11 cellular contexts compared by ENCODE assay signal in genomic region chr20:17635846-17636245, GRCh38. TPM values are rescaled to one million over a fixed set of nuclear protein-coding genes. Genes with fewer than 3 reads are reported as not detected.
A peak's percentile ranks its signal among the peaks of the same experiment; 100 is the strongest.
DNase-seq lines count a peak whose midpoint lies in the region; ATAC-seq and TF ChIP-seq lines count a peak whose summit lies in the region.
"Had no signal": no experiment of that assay in that cellular context is flagged by ENCODE, and none has a peak within 500 bp of the region (broad histone marks: within the 10 kb centered on the region; RNA-seq: fewer than 3 reads in every experiment).

No MANE protein-coding gene starts in this region.

- H3K9me3 ChIP-seq in lower lobe of right lung = no peaks in the 10 kb centered on the region
- H3K9me3 ChIP-seq in testis = no peaks in the 10 kb centered on the region
- no peaks in the 10 kb centered on the region for H3K9me3 ChIP-seq in BE2C

- H3K36me3 ChIP-seq in lower lobe of right lung (peaks cover 99% of the 10 kb centered on the region), testis (ENCODE audit: low read depth, missing control alignments) (no peaks in the 10 kb centered on the region), BE2C (no peaks in the 10 kb centered on the region)

- H3K4me3 ChIP-seq in dorsolateral prefrontal cortex (peak overlapping the region in 9 of 59 donors; percentile 0 to 55 (median 30)), lower lobe of right lung (no peak overlapping the region), testis (no peak overlapping the region), BE2C (ENCODE audit: low read depth, low read length) (no peak overlapping the region)

- H3K4me1 ChIP-seq in lower lobe of right lung (peaks cover 45% of the 10 kb centered on the region), testis (peaks cover 43% of the 10 kb centered on the region), BE2C (peaks cover 5% of the 10 kb centered on the region; the same call in 1 of the 2 replicates)

- 34 to 60% methylated on average over 7 to 8 of the region's 8 CpGs for WGBS in testis, 2 donors

- DNase-seq in HK-2 (ENCODE audit: unreplicated experiment) (peak; percentile 37), dorsolateral prefrontal cortex (no peak), lower lobe of right lung (no peak), testis (peak; percentile 72), BE2C (no peak)
- DNase-seq in activated CD8-positive, alpha-beta memory T cell treated with anti-CD3 and anti-CD28 coated beads, Interleukin-2, amount 50 U/mL, for 48 hours = no peak
- DNase-seq: effector CD8-positive, alpha-beta T cell; NCI-H510A treated with DMSO at 0.1 percent for 48 hours; trophoblast cell had no signal

- TF ChIP-seq CTCF in dorsolateral prefrontal cortex (IDR thresholded peaks at IDR 0.05 in 54 of 56, conservative IDR thresholded peaks at IDR 0.05 in 2 of 56; ENCODE audit: low read depth in 1 of 56, partially characterized antibody in 56 of 56) (no peak), lower lobe of right lung (IDR thresholded peaks at IDR 0.05) (no peak), testis (IDR thresholded peaks at IDR 0.05) (no peak), BE2C (IDR thresholded peaks at IDR 0.05; ENCODE audit: low read depth, low read length) (no peak)

- ATAC-seq in lower lobe of right lung (no peak), GM21619 (IDR thresholded peaks at IDR 0.05; ENCODE audit: unreplicated experiment) (no peak), HG03045 (IDR thresholded peaks at IDR 0.05; ENCODE audit: unreplicated experiment) (no peak)

- no peak for TF ChIP-seq POLR2A in testis (IDR thresholded peaks at IDR 0.05)

- H3K27me3 ChIP-seq in dorsolateral prefrontal cortex = no peaks in the 10 kb centered on the region
- H3K27me3 ChIP-seq in lower lobe of right lung (ENCODE audit: low read depth) = no peaks in the 10 kb centered on the region
- H3K27me3 ChIP-seq in testis = no peaks in the 10 kb centered on the region
- H3K27me3 ChIP-seq in BE2C = no peaks in the 10 kb centered on the region

- intact Hi-C loops in dorsolateral prefrontal cortex (cut with DNase I) (loop anchor here in 1 of 2 donors (5.0 kb wide), 1 partner anchor 46 kb away; the partner anchor contains the start of gene RRBP1), lower lobe of right lung (cut with DNase I) (no loop called here), testis (cut with DNase I; ENCODE audit: low total_unique reads) (no loop called here)

- H3K27ac ChIP-seq in dorsolateral prefrontal cortex = peak overlapping the region in 49 of 59 donors; percentile 6 to 96 (median 86)
- H3K27ac ChIP-seq in lower lobe of right lung = peak overlapping the region; percentile 65
- peak overlapping the region in 1 of 2 donors; percentile 71 for H3K27ac ChIP-seq in testis

RNA-seq across cellular contexts. Expression of gene RRBP1, which starts 46.2 kb away (rescaled TPM):
- total RNA-seq in dorsolateral prefrontal cortex (100 to 1,000 TPM in 1 of 120 experiments, 10 to 100 TPM in 119; 25.5 to 102 (median 45.7) TPM), lower lobe of right lung (138 TPM), testis (100 to 1,000 TPM; 144 to 146 TPM)
- polyA plus RNA-seq in testis (ENCODE audit: insufficient read depth, low read depth, low replicate concordance) = 93.8 TPM
- 18.2 TPM for polyA plus RNA-seq in BE2C (2012; ENCODE audit: insufficient read depth, insufficient read length, low read depth)

Comparison
In these comparisons a context has a peak if more than half of its experiments do, and no peak if none do; other contexts are left out.
1. DNase-seq: peak in HK-2 (single experiment) and testis (single experiment); none in dorsolateral prefrontal cortex (0 of 10), lower lobe of right lung (single experiment), BE2C (single experiment) and activated CD8-positive, alpha-beta memory T cell treated with anti-CD3 and anti-CD28 coated beads, Interleukin-2, amount 50 U/mL, for 48 hours (single experiment).